19 cellular contexts compared by ENCODE assay signal in the genomic region with DNA sequence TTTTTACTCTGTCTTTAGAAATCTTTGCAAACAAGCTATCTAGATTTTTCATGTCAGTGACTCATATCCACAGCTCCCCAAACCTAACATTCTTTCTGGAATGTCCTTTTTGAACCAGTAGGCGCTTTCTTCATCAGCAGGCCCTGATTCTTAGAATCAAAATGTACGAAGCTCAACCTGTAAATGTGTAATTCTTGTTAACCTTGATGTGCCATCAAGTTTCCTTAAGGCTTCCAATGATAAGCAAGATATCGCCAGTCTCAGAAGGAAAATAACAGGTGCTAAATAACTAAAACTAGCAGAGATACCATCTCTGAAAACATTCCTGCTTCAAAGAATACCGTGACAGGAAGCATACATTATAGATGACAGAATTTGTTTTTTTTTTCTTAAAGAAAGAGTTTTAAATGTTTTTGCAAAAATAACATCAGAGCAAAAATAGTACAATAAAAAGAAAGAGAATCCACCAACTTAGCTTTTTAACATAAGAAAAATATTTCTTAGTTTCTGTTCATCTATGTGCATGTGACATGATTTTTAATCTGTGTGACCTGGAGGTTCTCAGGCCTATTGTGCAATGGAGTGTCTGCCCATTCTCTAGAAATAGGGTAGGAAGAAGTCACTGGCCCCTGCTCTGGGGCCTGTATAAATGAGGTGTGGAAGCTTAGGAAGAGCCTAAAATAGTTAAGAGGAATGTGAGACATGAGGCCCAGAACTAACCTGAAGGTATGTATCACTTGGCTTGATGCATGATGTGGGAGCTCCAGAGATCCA. TPM values are rescaled to one million over a fixed set of nuclear protein-coding genes. Genes with fewer than 3 reads are reported as not detected.
A peak's percentile ranks its signal among the peaks of the same experiment; 100 is the strongest.
DNase-seq lines count a peak whose midpoint lies in the region; ATAC-seq, FAIRE-seq and TF ChIP-seq lines count a peak whose summit lies in the region.
"Had no signal": no experiment of that assay in that cellular context is flagged by ENCODE, and none has a peak within 500 bp of the region (broad histone marks: within the 10 kb centered on the region; RNA-seq: fewer than 3 reads in every experiment).

No MANE protein-coding gene starts in this region.

- H3K9me3 Mint-ChIP-seq in activated CD4-positive, alpha-beta T cell treated with anti-CD3 and anti-CD28 coated beads for 36 hours (ENCODE audit: low read depth) = no peaks in the 10 kb centered on the region
- H3K9me3 Mint-ChIP-seq: activated CD4-positive, alpha-beta T cell treated with anti-CD3 and anti-CD28 coated beads, Interleukin-2, amount 10 ng/mL, durations not matched to agents 24 days and 14 days; natural killer cell treated with Interleukin-12 subunit alpha and Interleukin-12 subunit beta and Interleukin-15 and Interleukin-18, amount 100 ng/mL, for 72 hours had no signal

- H3K4me1 Mint-ChIP-seq in activated CD4-positive, alpha-beta T cell treated with anti-CD3 and anti-CD28 coated beads for 36 hours = peaks cover 7% of the 10 kb centered on the region

- 51 to 58% methylated on average over 4 of the region's 4 CpGs for WGBS in pancreas, 2 donors

- CTCF ChIA-PET in activated CD4-positive, alpha-beta T cell treated with anti-CD3 and anti-CD28 coated beads for 36 hours (lab: Charles Lee) = interaction anchor here (0.7 to 1.7 kb wide), 5 partner anchors 19 to 199 kb away, joined by 3 to 5 read pairs (median 4); no protein-coding TSS in a partner anchor

- in situ Hi-C loops in brain microvascular endothelial cell (cut with HindIII; ENCODE audit: low pct_ligation_motif_present, low sequenced_read_pairs) = no loop called here

- H3K36me3 ChIP-seq in brain microvascular endothelial cell (replicated peaks) (no peaks in the 10 kb centered on the region), pancreas (no peaks in the 10 kb centered on the region)
- H3K36me3 ChIP-seq: gastrocnemius medialis, lower lobe of right lung had no signal

- DNase-seq in activated CD4-positive, alpha-beta T cell treated with anti-CD3 and anti-CD28 coated beads for 36 hours = no peak
- no peak for DNase-seq in activated CD4-positive, alpha-beta T cell treated with anti-CD3 and anti-CD28 coated beads, Interleukin-2, amount 50 U/mL, for 48 hours
- peak; percentile 8 for DNase-seq in Jurkat, Clone E6-1 (ENCODE audit: low read depth, low spot score)
- DNase-seq in brain microvascular endothelial cell (peak; percentile 43), omental fat pad (ENCODE audit: low spot score) (no peak), pancreas (no peak), NOMO-1 (lab: John Stamatoyannopoulos, UW; ENCODE audit: unreplicated experiment in 2 of 2) (no peak)
- DNase-seq: activated CD4-positive, alpha-beta T cell treated with anti-CD3 and anti-CD28 coated beads, Interleukin-2, amount 10 ng/mL, durations not matched to agents 24 days and 14 days; Caco-2; effector memory CD4-positive, alpha-beta T cell; gastrocnemius medialis; lower lobe of right lung; NCI-H1092 treated with DMSO at 0.1 percent for 48 hours; NK-92 treated with Interleukin-12 subunit alpha and Interleukin-12 subunit beta, amount 100 ng/mL, for 24 hours; SHP77; substantia nigra; T1000 had no signal

- no peak for TF ChIP-seq CTCF in brain microvascular endothelial cell (IDR thresholded peaks at IDR 0.05; ENCODE audit: low read depth, low read length, missing control alignments)
- TF ChIP-seq CTCF in omental fat pad (IDR thresholded peaks at IDR 0.05) = no peak
- TF ChIP-seq CTCF in pancreas (IDR thresholded peaks at IDR 0.05) = no peak

- peak overlapping the region; percentile 30 for H3K27ac Mint-ChIP-seq in activated CD4-positive, alpha-beta T cell treated with anti-CD3 and anti-CD28 coated beads for 36 hours
- H3K27ac Mint-ChIP-seq: activated CD4-positive, alpha-beta T cell treated with anti-CD3 and anti-CD28 coated beads, Interleukin-2, amount 10 ng/mL, durations not matched to agents 24 days and 14 days; natural killer cell treated with Interleukin-12 subunit alpha and Interleukin-12 subunit beta and Interleukin-15 and Interleukin-18, amount 100 ng/mL, for 72 hours had no signal

- peak overlapping the region; percentile 18 for H3K27ac ChIP-seq in brain microvascular endothelial cell
- no peak overlapping the region for H3K27ac ChIP-seq in pancreas
- H3K27ac ChIP-seq: gastrocnemius medialis, lower lobe of right lung had no signal

- no peaks in the 10 kb centered on the region for H3K27me3 Mint-ChIP-seq in activated CD4-positive, alpha-beta T cell treated with anti-CD3 and anti-CD28 coated beads for 36 hours
- H3K27me3 Mint-ChIP-seq: activated CD4-positive, alpha-beta T cell treated with anti-CD3 and anti-CD28 coated beads, Interleukin-2, amount 10 ng/mL, durations not matched to agents 24 days and 14 days; natural killer cell treated with Interleukin-12 subunit alpha and Interleukin-12 subunit beta and Interleukin-15 and Interleukin-18, amount 100 ng/mL, for 72 hours had no signal

- H3K36me3 Mint-ChIP-seq in activated CD4-positive, alpha-beta T cell treated with anti-CD3 and anti-CD28 coated beads for 36 hours (ENCODE audit: low read depth) = no peaks in the 10 kb centered on the region
- H3K36me3 Mint-ChIP-seq: natural killer cell treated with Interleukin-12 subunit alpha and Interleukin-12 subunit beta and Interleukin-15 and Interleukin-18, amount 100 ng/mL, for 72 hours had no signal

- no peaks in the 10 kb centered on the region for H3K9me3 ChIP-seq in pancreas
- H3K9me3 ChIP-seq: Caco-2, gastrocnemius medialis, lower lobe of right lung had no signal

- intact Hi-C loops in activated CD4-positive, alpha-beta T cell treated with anti-CD3 and anti-CD28 coated beads for 36 hours (cut with DNase I, micrococcal nuclease) = no loop called here
- intact Hi-C loops in pancreas (cut with DNase I) = no loop called here

- no peak overlapping the region for H3K4me3 ChIP-seq in Jurkat, Clone E6-1 (ENCODE audit: low read length)
- no peak overlapping the region for H3K4me3 ChIP-seq in brain microvascular endothelial cell (ENCODE audit: low read depth, low read length)
- no peak overlapping the region for H3K4me3 ChIP-seq in pancreas
- H3K4me3 ChIP-seq: gastrocnemius medialis, lower lobe of right lung had no signal

- no peak for ATAC-seq in activated CD4-positive, alpha-beta T cell treated with anti-CD3 and anti-CD28 coated beads for 36 hours
- ATAC-seq in omental fat pad (ENCODE audit: low FRiP score) (peak; percentile 42), pancreas (no peak), HG02642 (IDR thresholded peaks at IDR 0.05; ENCODE audit: poor library complexity, unreplicated experiment) (no peak)
- ATAC-seq: gastrocnemius medialis; lower lobe of right lung; natural killer cell treated with Interleukin-12 subunit alpha and Interleukin-12 subunit beta and Interleukin-15 and Interleukin-18, amount 100 ng/mL, for 72 hours had no signal

- H3K27me3 ChIP-seq in brain microvascular endothelial cell (replicated peaks) (no peaks in the 10 kb centered on the region), pancreas (no peaks in the 10 kb centered on the region)
- H3K27me3 ChIP-seq: gastrocnemius medialis had no signal

- H3K4me3 Mint-ChIP-seq in activated CD4-positive, alpha-beta T cell treated with anti-CD3 and anti-CD28 coated beads for 36 hours = no peak overlapping the region
- H3K4me3 Mint-ChIP-seq: activated CD4-positive, alpha-beta T cell treated with anti-CD3 and anti-CD28 coated beads, Interleukin-2, amount 10 ng/mL, durations not matched to agents 24 days and 14 days; natural killer cell treated with Interleukin-12 subunit alpha and Interleukin-12 subunit beta and Interleukin-15 and Interleukin-18, amount 100 ng/mL, for 72 hours had no signal

- POLR2A ChIA-PET in activated CD4-positive, alpha-beta T cell treated with anti-CD3 and anti-CD28 coated beads for 36 hours (lab: Charles Lee) = no interaction called here

- no peaks in the 10 kb centered on the region for H3K4me1 ChIP-seq in pancreas
- H3K4me1 ChIP-seq: gastrocnemius medialis had no signal

- no peak for FAIRE-seq in pancreas (lab: Jason Lieb, UNC)

RNA-seq across cellular contexts. Expression of a gene that starts 14.7 kb away (rescaled TPM):
- total RNA-seq in activated CD4-positive, alpha-beta T cell treated with anti-CD3 and anti-CD28 coated beads for 36 hours = 10 to 100 TPM; 22.4 to 36.8 TPM
- polyA plus RNA-seq in Jurkat, Clone E6-1 (2012; ENCODE audit: insufficient read depth, insufficient read length) = 7.7 TPM
- total RNA-seq in omental fat pad (10 to 100 TPM; 31.0 to 56.7 (median 50.0) TPM), pancreas (10 to 100 TPM; 17.0 to 28.4 (median 19.0) TPM)
- 1 to 10 TPM; 5.1 to 7.7 TPM for polyA plus RNA-seq in pancreas

Comparison
In these comparisons a context has a peak if more than half of its experiments do, and no peak if none do; other contexts are left out.
1. DNase-seq: peak in Jurkat, Clone E6-1 (single experiment) and brain microvascular endothelial cell (single experiment); none in activated CD4-positive, alpha-beta T cell treated with anti-CD3 and anti-CD28 coated beads for 36 hours (single experiment), activated CD4-positive, alpha-beta T cell treated with anti-CD3 and anti-CD28 coated beads, Interleukin-2, amount 50 U/mL, for 48 hours (0 of 2), omental fat pad (single experiment), pancreas (0 of 6) and NOMO-1 (0 of 2).